Comparison of ENCODE assay signal across 26 cellular contexts in genomic region chr3:57966823-57967222, GRCh38. TPM values are rescaled to one million over a fixed set of nuclear protein-coding genes. Genes with fewer than 3 reads are reported as not detected.
DNase-seq lines count a peak whose midpoint lies in the region; FAIRE-seq and TF ChIP-seq lines count a peak whose summit lies in the region.
"Had no signal": no experiment of that assay in that cellular context is flagged by ENCODE, and none has a peak within 500 bp of the region (broad histone marks: within the 10 kb centered on the region; RNA-seq: fewer than 3 reads in every experiment).

No MANE protein-coding gene starts in this region.

- no peaks in the 10 kb centered on the region for H4K20me1 ChIP-seq in mammary epithelial cell (ENCODE audit: insufficient read depth, low read length)

- dilution Hi-C loops in mammary epithelial cell (cut with HindIII; ENCODE audit: low sequenced_read_pairs): no loop called here

- no peak overlapping the region for H3K27ac Mint-ChIP-seq in MCF 10A (ENCODE audit: low read depth, unreplicated experiment)
- H3K27ac Mint-ChIP-seq: activated T-cell treated with anti-CD3 and anti-CD28 coated beads, Interleukin-2, amount 50 U/mL, for 24 hours; B cell had no signal

- WGBS in mammary epithelial cell (ENCODE audit: low coverage, missing lambda C conversion rate): 55% methylated on average over 4 of the region's 4 CpGs
- 37 to 53% methylated on average over 4 of the region's 4 CpGs for WGBS in transverse colon (ENCODE audit: low coverage in 1 of 2), 2 donors
- WGBS in mesenchymal stem cell: 69% methylated on average over 4 of the region's 4 CpGs

- peaks cover 44% of the 10 kb centered on the region for H3K4me1 ChIP-seq in mammary epithelial cell (ENCODE audit: insufficient read depth, low read length)
- H3K4me1 ChIP-seq in transverse colon: peaks cover 15 to 52% (median 21%) of the 10 kb centered on the region in 4 donors
- no peaks in the 10 kb centered on the region for H3K4me1 ChIP-seq in ascending aorta
- peaks cover 7% of the 10 kb centered on the region for H3K4me1 ChIP-seq in mesenchymal stem cell (ENCODE audit: control insufficient read depth, insufficient read depth, low read depth, low read length)
- H3K4me1 ChIP-seq: breast epithelium had no signal

- intact Hi-C loops in MCF 10A (cut with micrococcal nuclease): no loop called here
- intact Hi-C loops in mammary epithelial cell (cut with micrococcal nuclease): no loop called here
- intact Hi-C loops in transverse colon (cut with DNase I; ENCODE audit: low total_unique reads): no loop called here
- intact Hi-C loops in ascending aorta (cut with DNase I): no loop called here

- H3K27me3 ChIP-seq in mammary epithelial cell (ENCODE audit: insufficient read depth, low read length) (no peaks in the 10 kb centered on the region), transverse colon (no peaks in the 10 kb centered on the region), ascending aorta (no peaks in the 10 kb centered on the region), mesenchymal stem cell (ENCODE audit: control insufficient read depth in 1 of 2, insufficient read depth in 1 of 2, low read length in 2 of 2) (no peaks in the 10 kb centered on the region)
- H3K27me3 ChIP-seq: breast epithelium, hepatocyte, tibial artery had no signal

- H3K23ac ChIP-seq in mesenchymal stem cell (ENCODE audit: low read length in 2 of 2): no peak overlapping the region

- no peak overlapping the region for H3K18ac ChIP-seq in mesenchymal stem cell (ENCODE audit: low read depth in 1 of 2, low read length in 2 of 2)

- CTCF ChIA-PET in MCF 10A (lab: Yijun Ruan, JAX): interaction anchor here (0.7 kb wide), 1 partner anchor 8 kb away, joined by 3 read pairs; no protein-coding TSS in a partner anchor
- CTCF ChIA-PET in mammary epithelial cell (lab: Charles Lee; ENCODE audit: low non-redundant PET): no interaction called here

- H3K14ac ChIP-seq in mesenchymal stem cell (ENCODE audit: low read length in 2 of 2): no peak overlapping the region

- H3K4me3 ChIP-seq in mammary epithelial cell (replicated peaks in 1 of 3; ENCODE audit: insufficient read depth in 1 of 3, low read depth in 2 of 3, low read length in 3 of 3): no peak overlapping the region
- H3K4me3 ChIP-seq in fibroblast of the aortic adventitia (ENCODE audit: low read depth, low read length): no peak overlapping the region
- no peak overlapping the region for H3K4me3 ChIP-seq in transverse colon
- H3K4me3 ChIP-seq in ascending aorta: no peak overlapping the region
- no peak overlapping the region for H3K4me3 ChIP-seq in mesenchymal stem cell (ENCODE audit: insufficient read depth in 1 of 2, low read depth in 1 of 2, low read length in 2 of 2)
- H3K4me3 ChIP-seq: breast epithelium, hepatocyte, tibial artery had no signal

- in situ Hi-C loops in mammary epithelial cell (cut with MboI; ENCODE audit: low sequenced_read_pairs in 2 of 2): no loop called here
- in situ Hi-C loops in transverse colon (cut with MboI; ENCODE audit: low pct_ligation_motif_present in 1 of 4, low pct_unique_long_range_greater_than_20kb in 1 of 4, low sequenced_read_pairs in 3 of 4): no loop called here

- H2BK5ac ChIP-seq in mesenchymal stem cell (ENCODE audit: low read depth, low read length, poor library complexity, severe bottlenecking): no peak overlapping the region

- POLR2A ChIA-PET in MCF 10A (lab: Yijun Ruan, JAX): interaction anchor here (0.7 kb wide), 1 partner anchor 562 kb away, joined by 3 read pairs; no protein-coding TSS in a partner anchor

- no peak overlapping the region for H4K91ac ChIP-seq in mesenchymal stem cell (ENCODE audit: low read length)

- H3K36me3 Mint-ChIP-seq in MCF 10A (ENCODE audit: insufficient read depth, unreplicated experiment): no peaks in the 10 kb centered on the region

- DNase-seq in MCF 10A (ENCODE audit: unreplicated experiment) (peak; percentile 71), mammary epithelial cell (no peak), amniotic epithelial cell (ENCODE audit: low read depth) (peak; percentile 58), fibroblast of the aortic adventitia (ENCODE audit: low read depth) (peak; percentile 96), transverse colon (no peak), RCC 7860 (ENCODE audit: low spot score) (no peak), ascending aorta (ENCODE audit: low spot score in 2 of 2) (no peak), mesenchymal stem cell (no peak)
- DNase-seq: 8988T; activated CD4-positive, alpha-beta T cell treated with anti-CD3 and anti-CD28 coated beads for 48 hours; activated gamma-delta T cell treated with Interleukin-2 at 50 U/mL for 16 hours; activated T-cell treated with anti-CD3 and anti-CD28 coated beads, Interleukin-2, amount 50 U/mL, for 24 hours; cortex of kidney; DMS153; midbrain; NCI-H1436; NCI-H524; SK-N-SH; stimulated activated CD4-positive, alpha-beta T cell treated with anti-CD3 and anti-CD28 coated beads, Interleukin-4, amount 100 ng/mL, for 4 hours; stimulated activated naive CD8-positive, alpha-beta T cell treated with anti-CD3 and anti-CD28 coated beads, Interleukin-15, Interleukin-2, amounts not matched to agents 100 U/mL and 50 U/mL, for 24 hours had no signal

- no peaks in the 10 kb centered on the region for H3K9me3 Mint-ChIP-seq in MCF 10A (ENCODE audit: unreplicated experiment)
- H3K9me3 Mint-ChIP-seq: activated T-cell treated with anti-CD3 and anti-CD28 coated beads, Interleukin-2, amount 50 U/mL, for 24 hours had no signal

- no peak overlapping the region for H2AFZ ChIP-seq in mammary epithelial cell (ENCODE audit: low read depth, low read length)
- H2AFZ ChIP-seq in mesenchymal stem cell (ENCODE audit: low read depth, low read length): no peak overlapping the region
- H2AFZ ChIP-seq: hepatocyte had no signal

- H3K36me3 ChIP-seq in mammary epithelial cell (ENCODE audit: insufficient read depth, low read length) (no peaks in the 10 kb centered on the region), transverse colon (no peaks in the 10 kb centered on the region), ascending aorta (no peaks in the 10 kb centered on the region), mesenchymal stem cell (ENCODE audit: control insufficient read depth in 1 of 2, insufficient read depth in 2 of 2, low read depth in 1 of 2, low read length in 2 of 2) (no peaks in the 10 kb centered on the region)
- H3K36me3 ChIP-seq: breast epithelium, tibial artery had no signal

- no TSS peak for BruUV-seq in MCF 10A (replicated peaks; lab: Mats Ljungman, UMichigan)
- no TSS peak for BruUV-seq in mammary epithelial cell (replicated peaks; lab: Mats Ljungman, UMichigan)

- H3K4me2 ChIP-seq in mammary epithelial cell (ENCODE audit: insufficient read depth, low read depth, low read length) (no peak overlapping the region), mesenchymal stem cell (ENCODE audit: low read length, poor library complexity, severe bottlenecking) (no peak overlapping the region)
- H3K4me2 ChIP-seq: hepatocyte, SK-N-SH had no signal

- no peak overlapping the region for H4K8ac ChIP-seq in mesenchymal stem cell (ENCODE audit: low read length)

- H2BK15ac ChIP-seq in mesenchymal stem cell (ENCODE audit: low read depth, poor library complexity, severe bottlenecking): no peak overlapping the region

- no peak for FAIRE-seq in RCC 7860 (lab: Jason Lieb, UNC)
- FAIRE-seq: frontal cortex had no signal

- H3K27me3 Mint-ChIP-seq in MCF 10A (ENCODE audit: insufficient read depth, unreplicated experiment): no peaks in the 10 kb centered on the region
- H3K27me3 Mint-ChIP-seq: activated T-cell treated with anti-CD3 and anti-CD28 coated beads, Interleukin-2, amount 50 U/mL, for 24 hours; B cell had no signal

- TF ChIP-seq CTCF in MCF 10A (IDR thresholded peaks at IDR 0.05; ENCODE audit: unreplicated experiment) (no peak), mammary epithelial cell (conservative IDR thresholded peaks at IDR 0.05 in 1 of 2, IDR thresholded peaks at IDR 0.05 in 1 of 2; ENCODE audit: extremely low read depth in 1 of 2, insufficient read depth in 1 of 2, low read depth in 1 of 2, low read length in 2 of 2) (no peak), fibroblast of the aortic adventitia (IDR thresholded peaks at IDR 0.05; ENCODE audit: insufficient read depth, low read length) (no peak), transverse colon (IDR thresholded peaks at IDR 0.05) (no peak), ascending aorta (IDR thresholded peaks at IDR 0.05) (no peak)

- H3K79me1 ChIP-seq in mesenchymal stem cell (replicated peaks; ENCODE audit: low read length, poor library complexity, severe bottlenecking): no peaks in the 10 kb centered on the region

- no peak overlapping the region for H2BK120ac ChIP-seq in mesenchymal stem cell (ENCODE audit: low read depth, low read length)

- H2AK5ac ChIP-seq in mesenchymal stem cell (ENCODE audit: low read length, severe bottlenecking): no peak overlapping the region

- no peak overlapping the region for H3K9ac ChIP-seq in mammary epithelial cell (ENCODE audit: insufficient read depth, low read length)
- no peak overlapping the region for H3K9ac ChIP-seq in mesenchymal stem cell (ENCODE audit: low read length)
- H3K9ac ChIP-seq: SK-N-SH had no signal

- peaks cover 43% of the 10 kb centered on the region for H3K79me2 ChIP-seq in mammary epithelial cell (ENCODE audit: insufficient read depth, low read length)
- H3K79me2 ChIP-seq: hepatocyte had no signal

- H2BK12ac ChIP-seq in mesenchymal stem cell (ENCODE audit: low read length in 2 of 2): peak overlapping the region in 1 of 2 experiments; percentile 43

- no peak overlapping the region for H3K27ac ChIP-seq in mammary epithelial cell (ENCODE audit: insufficient read depth, low read depth, low read length)
- H3K27ac ChIP-seq in transverse colon: peak overlapping the region; percentile 39 to 69 (median 64)
- no peak overlapping the region for H3K27ac ChIP-seq in ascending aorta
- no peak overlapping the region for H3K27ac ChIP-seq in mesenchymal stem cell (ENCODE audit: low read length, poor library complexity, severe bottlenecking)
- H3K27ac ChIP-seq: breast epithelium, hepatocyte, HL-60, tibial artery had no signal

- no peak for TF ChIP-seq EP300 in transverse colon (IDR thresholded peaks at IDR 0.05; ENCODE audit: low read depth)

- H3K4me1 Mint-ChIP-seq in MCF 10A (ENCODE audit: insufficient read depth, unreplicated experiment): peaks cover 21% of the 10 kb centered on the region
- H3K4me1 Mint-ChIP-seq: B cell had no signal

- no peaks in the 10 kb centered on the region for H3K9me3 ChIP-seq in mammary epithelial cell (replicated peaks; ENCODE audit: insufficient read depth, low read length)
- no peaks in the 10 kb centered on the region for H3K9me3 ChIP-seq in transverse colon
- no peaks in the 10 kb centered on the region for H3K9me3 ChIP-seq in ascending aorta
- no peaks in the 10 kb centered on the region for H3K9me3 ChIP-seq in mesenchymal stem cell (ENCODE audit: control insufficient read depth, low read length)
- H3K9me3 ChIP-seq: breast epithelium, SK-N-SH, tibial artery had no signal

- no peak overlapping the region for H3K4ac ChIP-seq in mesenchymal stem cell (ENCODE audit: low read depth in 1 of 2, low read length in 2 of 2)

- no peak overlapping the region for H3K4me3 Mint-ChIP-seq in MCF 10A (ENCODE audit: unreplicated experiment)
- H3K4me3 Mint-ChIP-seq: activated T-cell treated with anti-CD3 and anti-CD28 coated beads, Interleukin-2, amount 50 U/mL, for 24 hours; B cell had no signal

- TF ChIP-seq POLR2A in transverse colon (IDR thresholded peaks at IDR 0.05): no peak

RNA-seq across cellular contexts. Expression of gene FLNB, which starts 41.4 kb away (rescaled TPM):
- total RNA-seq in MCF 10A (2022) (580 and 593 TPM in 2 replicates), mammary epithelial cell (1,000 to 10,000 TPM in 1 of 2 donors, 100 to 1,000 TPM in 1; 930 to 1,038 TPM), fibroblast of the aortic adventitia (ENCODE audit: low replicate concordance) (44.0 and 69.0 TPM in 2 replicates), transverse colon (100 to 1,000 TPM; 282 to 707 (median 563) TPM), ascending aorta (144 TPM)
- polyA plus RNA-seq in mammary epithelial cell: 415 TPM
- 1,694 TPM for polyA minus RNA-seq in mammary epithelial cell
- 55.8 TPM for polyA plus RNA-seq in mesenchymal stem cell (2013, experiment 1 of 2)
- 47.9 TPM for polyA plus RNA-seq in mesenchymal stem cell (2013, experiment 2 of 2)

Comparison
In these comparisons a context has a peak if more than half of its experiments do, and no peak if none do; other contexts are left out.
1. DNase-seq: peak in MCF 10A (single experiment), amniotic epithelial cell (single experiment) and fibroblast of the aortic adventitia (single experiment); none in mammary epithelial cell (single experiment), transverse colon (single experiment), RCC 7860 (single experiment), ascending aorta (0 of 2) and mesenchymal stem cell (single experiment).
2. H3K27ac ChIP-seq: peak in transverse colon (4 of 4); none in mammary epithelial cell (single experiment), ascending aorta (0 of 2) and mesenchymal stem cell (single experiment).